In genomic region chrX:47146936-47147859, GRCh38 we compare ENCODE assay signal across 11 cellular contexts. TPM values are rescaled to one million over a fixed set of nuclear protein-coding genes. Genes with fewer than 3 reads are reported as not detected.
DNase-seq lines count a peak whose midpoint lies in the region; ATAC-seq and TF ChIP-seq lines count a peak whose summit lies in the region.
"Had no signal": no experiment of that assay in that cellular context is flagged by ENCODE, and none has a peak within 500 bp of the region (broad histone marks: within the 10 kb centered on the region; RNA-seq: fewer than 3 reads in every experiment).

No MANE protein-coding gene starts in this region.

- H3K9ac ChIP-seq in PC-3 (ENCODE audit: low read length): no peak overlapping the region
- H3K9ac ChIP-seq in endodermal cell (ENCODE audit: extremely low read depth, low read length, poor library complexity, severe bottlenecking): no peak overlapping the region

- H3K4me1 Mint-ChIP-seq in endodermal cell (no peaks in the 10 kb centered on the region), endothelial cell (ENCODE audit: unreplicated experiment) (peaks cover 10% of the 10 kb centered on the region)

- TF ChIP-seq CTCF in GM12864 (IDR thresholded peaks at IDR 0.05; ENCODE audit: low read depth, low read length, missing control alignments): no peak
- no peak for TF ChIP-seq CTCF in PC-3 (conservative IDR thresholded peaks at IDR 0.05; ENCODE audit: low read depth, low read length)
- no peak for TF ChIP-seq CTCF in endodermal cell (conservative IDR thresholded peaks at IDR 0.05)
- no peak for TF ChIP-seq CTCF in psoas muscle (IDR thresholded peaks at IDR 0.05)
- TF ChIP-seq CTCF in endothelial cell (IDR thresholded peaks at IDR 0.05; ENCODE audit: unreplicated experiment): no peak

- H3K9me2 ChIP-seq in PC-3 (replicated peaks; ENCODE audit: low read length): no peaks in the 10 kb centered on the region

- H3K4me2 ChIP-seq in PC-3 (ENCODE audit: low read length): peak overlapping the region; percentile 93

- H3K27ac Mint-ChIP-seq in endodermal cell: peak overlapping the region; percentile 75
- no peak overlapping the region for H3K27ac Mint-ChIP-seq in endothelial cell (ENCODE audit: unreplicated experiment)

- H3K27ac ChIP-seq in PC-3 (ENCODE audit: low read length) (no peak overlapping the region), endodermal cell (ENCODE audit: low read depth, low read length) (no peak overlapping the region), psoas muscle (no peak overlapping the region)
- H3K27ac ChIP-seq: foreskin keratinocyte had no signal

- ATAC-seq in PC-3 (no peak), psoas muscle (no peak), GM18873 (IDR thresholded peaks at IDR 0.05; ENCODE audit: low FRiP score, unreplicated experiment) (no peak)
- ATAC-seq: foreskin keratinocyte had no signal

- H3K4me3 ChIP-seq in GM12864 (ENCODE audit: low read depth, low read length): peak overlapping the region; percentile 88
- H3K4me3 ChIP-seq in PC-3 (ENCODE audit: low read length): peak overlapping the region; percentile 98
- H3K4me3 ChIP-seq in endodermal cell (ENCODE audit: low read length): peak overlapping the region; percentile 87
- H3K4me3 ChIP-seq in psoas muscle: peak overlapping the region; percentile 76

- DNase-seq in GM12864 (ENCODE audit: low read depth): no peak
- no peak for DNase-seq in PC-3
- DNase-seq in endodermal cell: no peak
- DNase-seq in psoas muscle: no peak
- no peak for DNase-seq in NCI-H146 (lab: John Stamatoyannopoulos, UW)
- DNase-seq in endothelial cell (ENCODE audit: low spot score): no peak
- no peak for DNase-seq in iPS-NIHi11 (ENCODE audit: low spot score)
- DNase-seq: activated CD4-positive, alpha-beta T cell treated with anti-CD3 and anti-CD28 coated beads for 48 hours; foreskin keratinocyte; NCI-H2227 treated with DMSO at 0.1 percent for 48 hours had no signal

- WGBS in endodermal cell (ENCODE audit: insufficient coverage in 1 of 2, insufficient read length in 1 of 2), 2 experiments: 90 to 92% methylated on average over 4 to 12 of the region's 12 CpGs
- 74 to 79% (median 79%) methylated on average over 12 of the region's 12 CpGs for WGBS in psoas muscle, 3 donors

- peak overlapping the region; percentile 95 for H3K4me3 Mint-ChIP-seq in endodermal cell
- no peak overlapping the region for H3K4me3 Mint-ChIP-seq in endothelial cell (ENCODE audit: unreplicated experiment)

- BruUV-seq in PC-3 (replicated peaks; lab: Mats Ljungman, UMichigan): no TSS peak

- no peak overlapping the region for H2AFZ ChIP-seq in PC-3 (ENCODE audit: low read length)

- H3K9me3 ChIP-seq in PC-3 (ENCODE audit: low read length) (no peaks in the 10 kb centered on the region), endodermal cell (ENCODE audit: control insufficient read depth, low read length) (no peaks in the 10 kb centered on the region), psoas muscle (no peaks in the 10 kb centered on the region)

- H3K27me3 Mint-ChIP-seq in endodermal cell (ENCODE audit: insufficient read depth) (no peaks in the 10 kb centered on the region), endothelial cell (ENCODE audit: unreplicated experiment) (peaks cover 7% of the 10 kb centered on the region)

- H3K4me1 ChIP-seq in PC-3 (ENCODE audit: insufficient read depth, low read length) (peaks cover 25% of the 10 kb centered on the region), endodermal cell (ENCODE audit: control insufficient read depth, insufficient read depth, low read length) (no peaks in the 10 kb centered on the region), psoas muscle (peaks cover 4% of the 10 kb centered on the region)
- H3K4me1 ChIP-seq: foreskin keratinocyte had no signal

- no peaks in the 10 kb centered on the region for H3F3A ChIP-seq in PC-3 (ENCODE audit: low read length, unreplicated experiment)

- H3K27me3 ChIP-seq in PC-3 (ENCODE audit: low read length): no peaks in the 10 kb centered on the region
- no peaks in the 10 kb centered on the region for H3K27me3 ChIP-seq in endodermal cell (ENCODE audit: control insufficient read depth, insufficient read depth, low read length, poor library complexity, severe bottlenecking)
- no peaks in the 10 kb centered on the region for H3K27me3 ChIP-seq in psoas muscle (ENCODE audit: insufficient read depth in 3 of 3, low read length in 2 of 3)
- H3K27me3 ChIP-seq: foreskin keratinocyte had no signal

- CTCF ChIA-PET in PC-3 (lab: Charles Lee): no interaction called here

- intact Hi-C loops in PC-3 (cut with micrococcal nuclease) (no loop called here), psoas muscle (cut with DNase I) (loop anchor here in 1 of 2 donors (10.0 kb wide), 1 partner anchor 508 kb away; the partner anchor contains the start of genes ELK1 and UXT)

- H4K20me1 ChIP-seq in PC-3 (ENCODE audit: low read length): peaks cover 32% of the 10 kb centered on the region

- peaks cover 17% of the 10 kb centered on the region for H3K36me3 Mint-ChIP-seq in endodermal cell (ENCODE audit: low read depth)
- no peaks in the 10 kb centered on the region for H3K36me3 Mint-ChIP-seq in endothelial cell (ENCODE audit: low read depth, unreplicated experiment)

- POLR2A ChIA-PET in PC-3 (lab: Charles Lee; ENCODE audit: unreplicated experiment): no interaction called here

- H3K36me3 ChIP-seq in PC-3 (ENCODE audit: low read depth, low read length) (peaks cover 17% of the 10 kb centered on the region; the same call in 1 of the 2 replicates), endodermal cell (ENCODE audit: control insufficient read depth, insufficient read depth, low read length) (peaks cover 18% of the 10 kb centered on the region), psoas muscle (ENCODE audit: insufficient read depth in 1 of 2, low read depth in 1 of 2) (no peaks in the 10 kb centered on the region)

- peaks cover 93% of the 10 kb centered on the region for H3K79me2 ChIP-seq in PC-3 (ENCODE audit: low read length)

- H3K9me3 Mint-ChIP-seq in endodermal cell (peaks cover 58% of the 10 kb centered on the region), endothelial cell (ENCODE audit: unreplicated experiment) (no peaks in the 10 kb centered on the region)

RNA-seq across cellular contexts. Expression of gene RBM10, which starts 2.2 kb away (rescaled TPM):
- 71.5 and 87.0 TPM in 2 replicates for total RNA-seq in PC-3 (2014; rRNA removed)
- 10 to 100 TPM; 48.3 to 50.6 TPM for total RNA-seq in endodermal cell
- 64.6 TPM for polyA plus RNA-seq in endodermal cell (2013, experiment 1 of 2)
- polyA plus RNA-seq in endodermal cell (2013, experiment 2 of 2): 58.3 TPM
- 10 to 100 TPM; 21.5 to 25.6 (median 23.6) TPM for total RNA-seq in psoas muscle
- 10 to 100 TPM; 18.2 to 33.8 (median 25.0) TPM for polyA plus RNA-seq in psoas muscle
- total RNA-seq in endothelial cell (ENCODE audit: unreplicated experiment): 42.1 TPM

RNA-seq across cellular contexts. Expression of gene NDUFB11, which starts 2.7 kb away (rescaled TPM):
- 164 and 258 TPM in 2 replicates for total RNA-seq in PC-3 (2014; rRNA removed)
- 100 to 1,000 TPM in 1 of 2 donors, 10 to 100 TPM in 1; 86.1 to 108 TPM for total RNA-seq in endodermal cell
- polyA plus RNA-seq in endodermal cell (2013, experiment 1 of 2): 112 TPM
- polyA plus RNA-seq in endodermal cell (2013, experiment 2 of 2): 102 TPM
- 100 to 1,000 TPM; 142 to 194 (median 169) TPM for total RNA-seq in psoas muscle
- polyA plus RNA-seq in psoas muscle: 100 to 1,000 TPM; 145 to 207 (median 201) TPM
- total RNA-seq in endothelial cell (ENCODE audit: unreplicated experiment): 81.5 TPM

RNA-seq across cellular contexts. Expression of gene UBA1, which starts 46.4 kb away (rescaled TPM):
- 282 and 299 TPM in 2 replicates for total RNA-seq in PC-3 (2014; rRNA removed)
- 100 to 1,000 TPM; 233 to 448 TPM for total RNA-seq in endodermal cell
- polyA plus RNA-seq in endodermal cell (2013, experiment 1 of 2): 280 TPM
- polyA plus RNA-seq in endodermal cell (2013, experiment 2 of 2): 253 TPM
- total RNA-seq in psoas muscle: 100 to 1,000 TPM; 145 to 230 (median 187) TPM
- 100 to 1,000 TPM in 2 of 3 donors, 10 to 100 TPM in 1; 96.2 to 120 (median 115) TPM for polyA plus RNA-seq in psoas muscle
- 246 TPM for total RNA-seq in endothelial cell (ENCODE audit: unreplicated experiment)
